ENCODE assay signal across 1 cellular context in the genomic region with DNA sequence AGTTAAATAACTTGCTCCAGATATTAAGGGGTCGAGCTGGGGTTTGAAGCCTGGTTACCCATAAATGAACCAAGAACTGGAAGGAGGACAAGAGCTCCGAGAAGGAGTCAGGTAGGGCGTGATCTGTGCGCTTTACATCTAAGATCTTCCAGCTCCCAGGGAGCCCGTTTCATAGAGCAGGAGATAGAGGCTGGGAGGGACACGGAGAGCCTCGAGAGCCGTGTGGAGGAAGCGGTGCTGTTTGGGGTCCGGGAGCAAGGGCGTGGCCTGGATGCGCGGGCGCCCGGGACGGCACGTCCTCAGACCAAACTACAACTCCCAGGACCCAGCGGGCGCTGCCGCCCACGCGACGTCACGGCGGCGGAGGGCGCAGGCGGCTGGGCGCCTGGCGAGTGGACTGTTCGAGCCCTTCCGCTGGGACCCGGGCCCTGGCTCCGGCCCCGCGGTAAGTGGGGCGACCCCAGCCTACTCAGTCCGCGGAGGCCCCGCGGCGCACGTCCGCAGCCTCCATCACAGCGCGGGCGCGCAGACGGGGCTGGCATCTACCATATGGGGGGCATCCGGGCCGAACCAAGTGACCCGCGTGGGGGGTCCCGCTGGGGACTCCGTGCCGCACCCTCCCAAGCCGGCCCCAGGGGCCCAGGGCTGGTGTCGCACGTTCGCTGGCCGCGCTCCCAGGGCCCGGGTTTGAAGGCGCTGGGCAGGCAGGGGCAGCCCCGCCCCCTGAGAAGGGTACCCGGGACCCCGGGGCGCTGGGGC.
TF ChIP-seq lines count a peak whose summit lies in the region.

BCKDK (plus strand) TSS at position 352 of the 759 bp plus-strand sequence. CDS start 838 bp downstream, outside the sequence.

TF ChIP-seq in HepG2, 621 proteins besides CTCF, POLR2A, EP300 and RAD21 (continued from another document and continues in another):
- TF ChIP-seq TFDP1 (CRISPR knock-in tag; IDR thresholded peaks at IDR 0.05; ENCODE audit: borderline replicate concordance) (peak; percentile 79), TOE1 (CRISPR knock-in tag; IDR thresholded peaks at IDR 0.05) (no peak), ZFAT (CRISPR knock-in tag; conservative IDR thresholded peaks at IDR 0.05) (no peak), ZMYM4 (CRISPR knock-in tag; IDR thresholded peaks at IDR 0.05) (no peak), RARA (CRISPR knock-in tag; IDR thresholded peaks at IDR 0.05) (peak; percentile 45; the same call in 1 of the 2 replicates), NCOA2 (CRISPR knock-in tag; IDR thresholded peaks at IDR 0.05) (no peak; the same call in none of the 2 replicates), SALL2 (CRISPR knock-in tag; IDR thresholded peaks at IDR 0.05) (peak; percentile 77; the same call in 1 of the 2 replicates), TEAD3 (CRISPR knock-in tag; optimal IDR thresholded peaks at IDR 0.05; ENCODE audit: borderline replicate concordance) (peak; percentile 58), LBX2 (CRISPR knock-in tag; IDR thresholded peaks at IDR 0.05; ENCODE audit: borderline replicate concordance) (no peak), HNRNPUL1 (IDR thresholded peaks at IDR 0.05; ENCODE audit: low read depth, low read length) (no peak), ZNF598 (CRISPR knock-in tag; IDR thresholded peaks at IDR 0.05; ENCODE audit: borderline replicate concordance) (peak; percentile 36; the same call in 1 of the 2 replicates), TCF7L2 (IDR thresholded peaks at IDR 0.05; ENCODE audit: low read depth, low read length) (no peak), ZNF543 (CRISPR knock-in tag; IDR thresholded peaks at IDR 0.05) (no peak), PTBP1 (IDR thresholded peaks at IDR 0.05; ENCODE audit: low read depth, low read length, poor library complexity, severe bottlenecking) (no peak), SMAD9 (CRISPR knock-in tag; IDR thresholded peaks at IDR 0.05) (no peak), ZNF235 (CRISPR knock-in tag; IDR thresholded peaks at IDR 0.05; ENCODE audit: borderline replicate concordance) (peak; percentile 89; the same call in 1 of the 2 replicates), ZNF761 (CRISPR knock-in tag; conservative IDR thresholded peaks at IDR 0.05) (no peak), PHF5A (CRISPR knock-in tag; IDR thresholded peaks at IDR 0.05; ENCODE audit: low read depth, unreplicated experiment) (no peak), KLF11 (CRISPR knock-in tag; IDR thresholded peaks at IDR 0.05) (no peak), AGO2 (optimal IDR thresholded peaks at IDR 0.05; ENCODE audit: low read depth, low read length) (peak; percentile 73), ZNF691 (CRISPR knock-in tag; IDR thresholded peaks at IDR 0.05; ENCODE audit: borderline replicate concordance, low read depth) (no peak), ZNF280B (CRISPR knock-in tag; IDR thresholded peaks at IDR 0.05; ENCODE audit: borderline replicate concordance) (no peak), ZNF776 (CRISPR knock-in tag; IDR thresholded peaks at IDR 0.05) (peak; percentile 63; the same call in 1 of the 2 replicates), ZFP36L1 (CRISPR knock-in tag; IDR thresholded peaks at IDR 0.05) (peak; percentile 84; the same call in 1 of the 2 replicates), ZNF282 (IDR thresholded peaks at IDR 0.05; ENCODE audit: partially characterized antibody) (no peak), ZNF20 (CRISPR knock-in tag; IDR thresholded peaks at IDR 0.05) (no peak; the same call in none of the 2 replicates), SMC3 (IDR thresholded peaks at IDR 0.05; ENCODE audit: low read length) (no peak), MED1 (CRISPR knock-in tag; IDR thresholded peaks at IDR 0.05) (peak; percentile 73), IKZF4 (CRISPR knock-in tag; IDR thresholded peaks at IDR 0.05; ENCODE audit: borderline replicate concordance, low read depth, not compliant biosample characterization) (no peak), PAWR (CRISPR knock-in tag; IDR thresholded peaks at IDR 0.05; ENCODE audit: borderline replicate concordance) (no peak), POGK (CRISPR knock-in tag; conservative IDR thresholded peaks at IDR 0.05) (no peak; the same call in 1 of the 2 replicates)
- TF ChIP-seq, protein P1, sequence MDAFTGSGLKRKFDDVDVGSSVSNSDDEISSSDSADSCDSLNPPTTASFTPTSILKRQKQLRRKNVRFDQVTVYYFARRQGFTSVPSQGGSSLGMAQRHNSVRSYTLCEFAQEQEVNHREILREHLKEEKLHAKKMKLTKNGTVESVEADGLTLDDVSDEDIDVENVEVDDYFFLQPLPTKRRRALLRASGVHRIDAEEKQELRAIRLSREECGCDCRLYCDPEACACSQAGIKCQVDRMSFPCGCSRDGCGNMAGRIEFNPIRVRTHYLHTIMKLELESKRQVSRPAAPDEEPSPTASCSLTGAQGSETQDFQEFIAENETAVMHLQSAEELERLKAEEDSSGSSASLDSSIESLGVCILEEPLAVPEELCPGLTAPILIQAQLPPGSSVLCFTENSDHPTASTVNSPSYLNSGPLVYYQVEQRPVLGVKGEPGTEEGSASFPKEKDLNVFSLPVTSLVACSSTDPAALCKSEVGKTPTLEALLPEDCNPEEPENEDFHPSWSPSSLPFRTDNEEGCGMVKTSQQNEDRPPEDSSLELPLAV (CRISPR knock-in tag; conservative IDR thresholded peaks at IDR 0.05; ENCODE audit: low read depth), result no peak
- TF ChIP-seq, protein P2, sequence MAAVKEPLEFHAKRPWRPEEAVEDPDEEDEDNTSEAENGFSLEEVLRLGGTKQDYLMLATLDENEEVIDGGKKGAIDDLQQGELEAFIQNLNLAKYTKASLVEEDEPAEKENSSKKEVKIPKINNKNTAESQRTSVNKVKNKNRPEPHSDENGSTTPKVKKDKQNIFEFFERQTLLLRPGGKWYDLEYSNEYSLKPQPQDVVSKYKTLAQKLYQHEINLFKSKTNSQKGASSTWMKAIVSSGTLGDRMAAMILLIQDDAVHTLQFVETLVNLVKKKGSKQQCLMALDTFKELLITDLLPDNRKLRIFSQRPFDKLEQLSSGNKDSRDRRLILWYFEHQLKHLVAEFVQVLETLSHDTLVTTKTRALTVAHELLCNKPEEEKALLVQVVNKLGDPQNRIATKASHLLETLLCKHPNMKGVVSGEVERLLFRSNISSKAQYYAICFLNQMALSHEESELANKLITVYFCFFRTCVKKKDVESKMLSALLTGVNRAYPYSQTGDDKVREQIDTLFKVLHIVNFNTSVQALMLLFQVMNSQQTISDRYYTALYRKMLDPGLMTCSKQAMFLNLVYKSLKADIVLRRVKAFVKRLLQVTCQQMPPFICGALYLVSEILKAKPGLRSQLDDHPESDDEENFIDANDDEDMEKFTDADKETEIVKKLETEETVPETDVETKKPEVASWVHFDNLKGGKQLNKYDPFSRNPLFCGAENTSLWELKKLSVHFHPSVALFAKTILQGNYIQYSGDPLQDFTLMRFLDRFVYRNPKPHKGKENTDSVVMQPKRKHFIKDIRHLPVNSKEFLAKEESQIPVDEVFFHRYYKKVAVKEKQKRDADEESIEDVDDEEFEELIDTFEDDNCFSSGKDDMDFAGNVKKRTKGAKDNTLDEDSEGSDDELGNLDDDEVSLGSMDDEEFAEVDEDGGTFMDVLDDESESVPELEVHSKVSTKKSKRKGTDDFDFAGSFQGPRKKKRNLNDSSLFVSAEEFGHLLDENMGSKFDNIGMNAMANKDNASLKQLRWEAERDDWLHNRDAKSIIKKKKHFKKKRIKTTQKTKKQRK (IDR thresholded peaks at IDR 0.05; ENCODE audit: low read length), result no peak
- TF ChIP-seq, protein P3, sequence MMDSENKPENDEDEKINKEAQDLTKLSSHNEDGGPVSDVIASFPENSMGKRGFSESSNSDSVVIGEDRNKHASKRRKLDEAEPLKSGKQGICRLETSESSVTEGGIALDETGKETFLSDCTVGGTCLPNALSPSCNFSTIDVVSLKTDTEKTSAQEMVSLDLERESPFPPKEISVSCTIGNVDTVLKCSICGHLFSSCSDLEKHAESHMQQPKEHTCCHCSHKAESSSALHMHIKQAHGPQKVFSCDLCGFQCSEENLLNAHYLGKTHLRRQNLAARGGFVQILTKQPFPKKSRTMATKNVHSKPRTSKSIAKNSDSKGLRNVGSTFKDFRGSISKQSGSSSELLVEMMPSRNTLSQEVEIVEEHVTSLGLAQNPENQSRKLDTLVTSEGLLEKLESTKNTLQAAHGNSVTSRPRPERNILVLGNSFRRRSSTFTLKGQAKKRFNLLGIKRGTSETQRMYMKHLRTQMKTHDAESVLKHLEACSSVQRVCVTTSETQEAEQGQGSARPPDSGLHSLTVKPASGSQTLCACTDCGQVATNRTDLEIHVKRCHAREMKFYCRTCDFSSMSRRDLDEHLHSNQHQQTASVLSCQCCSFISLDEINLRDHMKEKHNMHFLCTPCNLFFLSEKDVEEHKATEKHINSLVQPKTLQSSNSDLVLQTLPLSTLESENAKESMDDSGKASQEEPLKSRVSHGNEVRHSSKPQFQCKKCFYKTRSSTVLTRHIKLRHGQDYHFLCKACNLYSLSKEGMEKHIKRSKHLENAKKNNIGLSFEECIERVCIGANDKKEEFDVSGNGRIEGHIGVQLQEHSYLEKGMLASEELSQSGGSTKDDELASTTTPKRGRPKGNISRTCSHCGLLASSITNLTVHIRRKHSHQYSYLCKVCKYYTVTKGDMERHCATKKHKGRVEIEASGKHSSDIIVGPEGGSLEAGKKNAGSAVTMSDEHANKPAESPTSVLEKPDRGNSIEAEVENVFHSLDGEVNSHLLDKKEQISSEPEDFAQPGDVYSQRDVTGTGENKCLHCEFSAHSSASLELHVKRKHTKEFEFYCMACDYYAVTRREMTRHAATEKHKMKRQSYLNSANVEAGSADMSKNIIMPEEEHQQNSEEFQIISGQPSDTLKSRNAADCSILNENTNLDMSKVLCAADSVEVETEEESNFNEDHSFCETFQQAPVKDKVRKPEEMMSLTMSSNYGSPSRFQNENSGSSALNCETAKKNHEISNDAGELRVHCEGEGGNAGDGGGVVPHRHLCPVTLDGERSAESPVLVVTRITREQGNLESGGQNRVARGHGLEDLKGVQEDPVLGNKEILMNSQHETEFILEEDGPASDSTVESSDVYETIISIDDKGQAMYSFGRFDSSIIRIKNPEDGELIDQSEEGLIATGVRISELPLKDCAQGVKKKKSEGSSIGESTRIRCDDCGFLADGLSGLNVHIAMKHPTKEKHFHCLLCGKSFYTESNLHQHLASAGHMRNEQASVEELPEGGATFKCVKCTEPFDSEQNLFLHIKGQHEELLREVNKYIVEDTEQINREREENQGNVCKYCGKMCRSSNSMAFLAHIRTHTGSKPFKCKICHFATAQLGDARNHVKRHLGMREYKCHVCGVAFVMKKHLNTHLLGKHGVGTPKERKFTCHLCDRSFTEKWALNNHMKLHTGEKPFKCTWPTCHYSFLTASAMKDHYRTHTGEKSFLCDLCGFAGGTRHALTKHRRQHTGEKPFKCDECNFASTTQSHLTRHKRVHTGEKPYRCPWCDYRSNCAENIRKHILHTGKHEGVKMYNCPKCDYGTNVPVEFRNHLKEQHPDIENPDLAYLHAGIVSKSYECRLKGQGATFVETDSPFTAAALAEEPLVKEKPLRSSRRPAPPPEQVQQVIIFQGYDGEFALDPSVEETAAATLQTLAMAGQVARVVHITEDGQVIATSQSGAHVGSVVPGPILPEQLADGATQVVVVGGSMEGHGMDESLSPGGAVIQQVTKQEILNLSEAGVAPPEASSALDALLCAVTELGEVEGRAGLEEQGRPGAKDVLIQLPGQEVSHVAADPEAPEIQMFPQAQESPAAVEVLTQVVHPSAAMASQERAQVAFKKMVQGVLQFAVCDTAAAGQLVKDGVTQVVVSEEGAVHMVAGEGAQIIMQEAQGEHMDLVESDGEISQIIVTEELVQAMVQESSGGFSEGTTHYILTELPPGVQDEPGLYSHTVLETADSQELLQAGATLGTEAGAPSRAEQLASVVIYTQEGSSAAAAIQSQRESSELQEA (CRISPR knock-in tag; IDR thresholded peaks at IDR 0.05; ENCODE audit: not compliant biosample characterization), result no peak
